Comparison of ENCODE assay signal across 26 cellular contexts in the genomic region with DNA sequence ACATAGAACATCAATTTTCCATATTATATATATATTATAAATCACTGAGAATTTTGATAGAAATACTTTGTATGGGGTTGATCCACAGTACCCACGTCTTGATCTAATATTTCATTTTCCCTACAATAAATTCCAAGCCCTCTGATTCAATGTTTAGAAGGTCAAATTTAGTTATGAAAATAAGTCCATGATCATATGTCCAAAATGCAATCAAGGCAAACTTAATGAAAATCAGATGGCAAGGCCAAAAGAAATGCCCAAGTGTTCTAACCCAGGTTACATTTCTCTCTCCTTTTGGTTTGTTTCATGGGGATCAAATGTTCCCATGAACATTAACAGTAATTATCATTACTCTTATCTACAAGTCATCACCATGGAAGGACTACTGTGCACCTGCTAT.
DNase-seq lines count a peak whose midpoint lies in the region; ATAC-seq, FAIRE-seq and TF ChIP-seq lines count a peak whose summit lies in the region.
"Had no signal": no experiment of that assay in that cellular context is flagged by ENCODE, and none has a peak within 500 bp of the region (broad histone marks: within the 10 kb centered on the region; RNA-seq: fewer than 3 reads in every experiment).

No MANE protein-coding gene starts in this region.

- H3K36me3 ChIP-seq in esophagus muscularis mucosa (peaks cover 10 to 74% (median 25%) of the 10 kb centered on the region in 4 donors), psoas muscle (ENCODE audit: insufficient read depth in 1 of 2, low read depth in 1 of 2) (peaks cover 4 to 8% of the 10 kb centered on the region in 2 donors), SK-N-SH (replicated peaks in 1 of 2; ENCODE audit: control insufficient read depth in 1 of 2, insufficient read depth in 2 of 2, low read length in 1 of 2) (peaks cover 0 to 12% of the 10 kb centered on the region in 2 experiments), right lobe of liver (peaks cover 0 to 28% (median 2%) of the 10 kb centered on the region in 4 donors)
- H3K36me3 ChIP-seq in CD4-positive, alpha-beta memory T cell (ENCODE audit: insufficient read depth, low read length), result peaks cover 6% of the 10 kb centered on the region
- H3K36me3 ChIP-seq: BE2C had no signal

- no peak overlapping the region for H3K4me2 ChIP-seq in A549
- no peak overlapping the region for H3K4me2 ChIP-seq in SK-N-SH
- H3K4me2 ChIP-seq: BLaER1 had no signal

- TF ChIP-seq RAD21 in A549 (conservative IDR thresholded peaks at IDR 0.05 in 1 of 2, IDR thresholded peaks at IDR 0.05 in 1 of 2) (no peak), SK-N-SH (IDR thresholded peaks at IDR 0.05; ENCODE audit: low read length) (no peak)

- H3K79me2 ChIP-seq in SK-N-SH (ENCODE audit: insufficient read depth), result no peaks in the 10 kb centered on the region

- H4K20me1 ChIP-seq in SK-N-SH (ENCODE audit: insufficient read depth), result no peaks in the 10 kb centered on the region
- H4K20me1 ChIP-seq: BLaER1 had no signal

- no peak overlapping the region for H3K4me3 Mint-ChIP-seq in CD4-positive, alpha-beta memory T cell
- H3K4me3 Mint-ChIP-seq: CD14-positive monocyte; CD4-positive, CD25-positive, alpha-beta regulatory T cell; CD8-positive, alpha-beta T cell had no signal

- H3K4me3 ChIP-seq in A549 (no peak overlapping the region), esophagus muscularis mucosa (no peak overlapping the region), psoas muscle (no peak overlapping the region), SK-N-SH (ENCODE audit: low read depth in 2 of 2, low read length in 1 of 2) (no peak overlapping the region), right lobe of liver (no peak overlapping the region)
- H3K4me3 ChIP-seq in CD4-positive, alpha-beta memory T cell (ENCODE audit: low read length in 2 of 2), result no peak overlapping the region
- H3K4me3 ChIP-seq: BLaER1, GM12878 had no signal

- H3F3A ChIP-seq in SK-N-SH (replicated peaks; ENCODE audit: insufficient read depth), result no peaks in the 10 kb centered on the region

- H3K27ac Mint-ChIP-seq in CD4-positive, alpha-beta memory T cell, result no peak overlapping the region
- H3K27ac Mint-ChIP-seq: CD4-positive, CD25-positive, alpha-beta regulatory T cell; CD8-positive, alpha-beta T cell had no signal

- TF ChIP-seq EP300 in A549 (IDR thresholded peaks at IDR 0.05), result no peak
- TF ChIP-seq EP300 in esophagus muscularis mucosa (IDR thresholded peaks at IDR 0.05), result no peak
- TF ChIP-seq EP300 in SK-N-SH (IDR thresholded peaks at IDR 0.05; ENCODE audit: borderline replicate concordance in 1 of 2, low read depth in 1 of 2, low read length in 1 of 2), result no peak

- CTCF ChIA-PET in A549 (lab: Yijun Ruan, JAX), result no interaction called here
- CTCF ChIA-PET in SK-N-SH (lab: Yijun Ruan, JAX), result no interaction called here
- CTCF ChIA-PET in CD4-positive, alpha-beta memory T cell (lab: Charles Lee; ENCODE audit: partially characterized antibody), result no interaction called here

- H2AFZ ChIP-seq in SK-N-SH (ENCODE audit: low read depth), result no peak overlapping the region

- DNase-seq in A549 (ENCODE audit: low read depth in 1 of 2, low spot score in 1 of 2) (no peak), esophagus muscularis mucosa (ENCODE audit: extremely low spot score) (peak; percentile 39), fibroblast of peridontal ligament (ENCODE audit: extremely low read depth) (peak; percentile 70), psoas muscle (no peak), SK-N-SH (no peak), right lobe of liver (no peak), hypothalamus (lab: John Stamatoyannopoulos, UW) (no peak)
- DNase-seq in CD4-positive, alpha-beta memory T cell, result no peak
- DNase-seq: ACHN; BE2C; C1 segment of cervical spinal cord; CD4-positive, CD25-positive, alpha-beta regulatory T cell; CD8-positive, alpha-beta T cell; COR-L47; DMS 273 treated with DMSO at 0.1 percent for 48 hours; DMS153; DMS79; DND-41; EL; GDM1 had no signal

- no peaks in the 10 kb centered on the region for H3K27me3 Mint-ChIP-seq in CD4-positive, alpha-beta memory T cell
- H3K27me3 Mint-ChIP-seq: CD4-positive, CD25-positive, alpha-beta regulatory T cell had no signal

- no peaks in the 10 kb centered on the region for H3K9me2 ChIP-seq in SK-N-SH

- H3K27me3 ChIP-seq in esophagus muscularis mucosa (no peaks in the 10 kb centered on the region), psoas muscle (ENCODE audit: insufficient read depth in 3 of 3, low read length in 2 of 3) (no peaks in the 10 kb centered on the region), SK-N-SH (ENCODE audit: insufficient read depth) (no peaks in the 10 kb centered on the region), right lobe of liver (no peaks in the 10 kb centered on the region)
- no peaks in the 10 kb centered on the region for H3K27me3 ChIP-seq in CD4-positive, alpha-beta memory T cell (ENCODE audit: insufficient read depth, low read length)
- H3K27me3 ChIP-seq: BE2C, BLaER1 had no signal

- H3K27ac ChIP-seq in A549, result no peak overlapping the region
- H3K27ac ChIP-seq in esophagus muscularis mucosa (replicated peaks in 1 of 4), result no peak overlapping the region
- H3K27ac ChIP-seq in psoas muscle, result peak overlapping the region; percentile 64
- H3K27ac ChIP-seq in SK-N-SH (ENCODE audit: low read depth in 2 of 2, low read length in 1 of 2), result no peak overlapping the region
- H3K27ac ChIP-seq in right lobe of liver, result no peak overlapping the region
- no peak overlapping the region for H3K27ac ChIP-seq in CD4-positive, alpha-beta memory T cell (ENCODE audit: low read depth, low read length)
- H3K27ac ChIP-seq: 22Rv1, BLaER1 had no signal

- H3K9me3 Mint-ChIP-seq in CD4-positive, alpha-beta memory T cell, result peaks cover 0 to 2% (median 0%) of the 10 kb centered on the region in 8 donors
- H3K9me3 Mint-ChIP-seq: CD4-positive, CD25-positive, alpha-beta regulatory T cell; CD8-positive, alpha-beta T cell had no signal

- H3K9ac ChIP-seq in SK-N-SH, result no peak overlapping the region
- H3K9ac ChIP-seq: BLaER1 had no signal

- peaks cover 16% of the 10 kb centered on the region for H3K4me1 ChIP-seq in A549
- peaks cover 0 to 14% (median 9%) of the 10 kb centered on the region in 4 donors for H3K4me1 ChIP-seq in esophagus muscularis mucosa
- peaks cover 17% of the 10 kb centered on the region for H3K4me1 ChIP-seq in psoas muscle
- peaks cover 0 to under 1% of the 10 kb centered on the region in 2 experiments; a peak in 2 of 4 replicates for H3K4me1 ChIP-seq in SK-N-SH (ENCODE audit: control insufficient read depth in 1 of 2, insufficient read depth in 2 of 2, low read depth in 1 of 2, low read length in 1 of 2)
- H3K4me1 ChIP-seq in right lobe of liver, result no peaks in the 10 kb centered on the region
- no peaks in the 10 kb centered on the region for H3K4me1 ChIP-seq in CD4-positive, alpha-beta memory T cell (ENCODE audit: insufficient read depth, low read length)
- H3K4me1 ChIP-seq: BE2C, BLaER1 had no signal

- 79% methylated on average over 1 of the region's 1 CpG for WGBS in A549 (ENCODE audit: missing lambda C conversion rate)
- WGBS in esophagus muscularis mucosa, result 87% methylated on average over 1 of the region's 1 CpG
- 88 to 92% (median 92%) methylated on average over 1 of the region's 1 CpG for WGBS in psoas muscle, 3 donors
- whole genome bisulfite sequencing in SK-N-SH (ENCODE audit: low lambda C conversion rate), result 77% methylated on average over 1 of the region's 1 CpG
- 92% methylated on average over 1 of the region's 1 CpG for WGBS in right lobe of liver (ENCODE audit: insufficient coverage, low coverage, low lambda C conversion rate, missing lambda C conversion rate)

- TF ChIP-seq CTCF in A549 (IDR thresholded peaks at IDR 0.05) (no peak), esophagus muscularis mucosa (IDR thresholded peaks at IDR 0.05) (no peak), psoas muscle (IDR thresholded peaks at IDR 0.05) (no peak), SK-N-SH (IDR thresholded peaks at IDR 0.05) (no peak), right lobe of liver (IDR thresholded peaks at IDR 0.05) (no peak)

- FAIRE-seq in A549 (lab: Jason Lieb, UNC), result peak; percentile 54
- FAIRE-seq: GM12878, GM12892, GM18507 had no signal

- TF ChIP-seq POLR2A in A549 (IDR thresholded peaks at IDR 0.05; ENCODE audit: low read length) (no peak), esophagus muscularis mucosa (IDR thresholded peaks at IDR 0.05; ENCODE audit: low read depth) (no peak), right lobe of liver (IDR thresholded peaks at IDR 0.05) (no peak)

- ATAC-seq in A549 (no peak), psoas muscle (no peak), right lobe of liver (no peak)
- ATAC-seq: CD8-positive, alpha-beta T cell; GM12878 had no signal

- intact Hi-C loops in esophagus muscularis mucosa (cut with DNase I) (no loop called here), psoas muscle (cut with DNase I) (no loop called here), right lobe of liver (cut with DNase I) (no loop called here)
- intact Hi-C loops in CD4-positive, alpha-beta memory T cell (cut with micrococcal nuclease), result no loop called here

- H3K9me3 ChIP-seq in A549, result no peaks in the 10 kb centered on the region
- no peaks in the 10 kb centered on the region for H3K9me3 ChIP-seq in esophagus muscularis mucosa
- no peaks in the 10 kb centered on the region for H3K9me3 ChIP-seq in psoas muscle
- no peaks in the 10 kb centered on the region for H3K9me3 ChIP-seq in SK-N-SH
- H3K9me3 ChIP-seq in right lobe of liver, result no peaks in the 10 kb centered on the region
- no peaks in the 10 kb centered on the region for H3K9me3 ChIP-seq in CD4-positive, alpha-beta memory T cell (ENCODE audit: control insufficient read depth in 1 of 2, low read length in 2 of 2)
- H3K9me3 ChIP-seq: BE2C, BLaER1 had no signal

- H3K4me1 Mint-ChIP-seq in CD4-positive, alpha-beta memory T cell, result no peaks in the 10 kb centered on the region
- H3K4me1 Mint-ChIP-seq: CD14-positive monocyte; CD4-positive, CD25-positive, alpha-beta regulatory T cell had no signal

- POLR2A ChIA-PET in A549 (lab: Yijun Ruan, JAX), result no interaction called here
- POLR2A ChIA-PET in SK-N-SH (lab: Yijun Ruan, JAX), result no interaction called here
- POLR2A ChIA-PET in CD4-positive, alpha-beta memory T cell (lab: Charles Lee; ENCODE audit: partially characterized antibody), result no interaction called here

- peaks cover 71 to 79% of the 10 kb centered on the region in 2 donors for H3K36me3 Mint-ChIP-seq in CD4-positive, alpha-beta memory T cell

TF ChIP-seq in A549, 52 proteins besides CTCF, POLR2A, EP300 and RAD21 (continues in another document):
- TF ChIP-seq RCOR1 (IDR thresholded peaks at IDR 0.05; ENCODE audit: low read depth, low read length) (no peak), HDAC2 (IDR thresholded peaks at IDR 0.05) (no peak), HOXB13 (CRISPR knock-in tag; IDR thresholded peaks at IDR 0.05; ENCODE audit: low read depth) (no peak), SMC3 (IDR thresholded peaks at IDR 0.05) (no peak)

TF ChIP-seq in SK-N-SH, 30 proteins besides CTCF, POLR2A, EP300 and RAD21 (continues in another document):
- TF ChIP-seq NFIC (IDR thresholded peaks at IDR 0.05; ENCODE audit: borderline replicate concordance), result no peak
- no peak for TF ChIP-seq MEF2A (IDR thresholded peaks at IDR 0.05; ENCODE audit: borderline replicate concordance, low read depth)
- TF ChIP-seq CHD2 (IDR thresholded peaks at IDR 0.05; ENCODE audit: low read length, partially characterized antibody), result no peak
- no peak for TF ChIP-seq FOSL2 (IDR thresholded peaks at IDR 0.05; ENCODE audit: borderline replicate concordance, low read depth)
- TF ChIP-seq ELF1 (IDR thresholded peaks at IDR 0.05), result no peak
- TF ChIP-seq SMC3 (IDR thresholded peaks at IDR 0.05; ENCODE audit: low read depth, low read length), result no peak
- no peak for TF ChIP-seq RXRA (IDR thresholded peaks at IDR 0.05; ENCODE audit: borderline replicate concordance, low read depth)

Comparison
In these comparisons a context has a peak if more than half of its experiments do, and no peak if none do; other contexts are left out.
1. DNase-seq: peak in esophagus muscularis mucosa (single experiment) and fibroblast of peridontal ligament (single experiment); none in A549 (0 of 2), psoas muscle (0 of 2), SK-N-SH (single experiment), right lobe of liver (0 of 3), CD4-positive, alpha-beta memory T cell (0 of 5) and hypothalamus (0 of 51).